ENCODE assay signal across 1 cellular context in the genomic region with DNA sequence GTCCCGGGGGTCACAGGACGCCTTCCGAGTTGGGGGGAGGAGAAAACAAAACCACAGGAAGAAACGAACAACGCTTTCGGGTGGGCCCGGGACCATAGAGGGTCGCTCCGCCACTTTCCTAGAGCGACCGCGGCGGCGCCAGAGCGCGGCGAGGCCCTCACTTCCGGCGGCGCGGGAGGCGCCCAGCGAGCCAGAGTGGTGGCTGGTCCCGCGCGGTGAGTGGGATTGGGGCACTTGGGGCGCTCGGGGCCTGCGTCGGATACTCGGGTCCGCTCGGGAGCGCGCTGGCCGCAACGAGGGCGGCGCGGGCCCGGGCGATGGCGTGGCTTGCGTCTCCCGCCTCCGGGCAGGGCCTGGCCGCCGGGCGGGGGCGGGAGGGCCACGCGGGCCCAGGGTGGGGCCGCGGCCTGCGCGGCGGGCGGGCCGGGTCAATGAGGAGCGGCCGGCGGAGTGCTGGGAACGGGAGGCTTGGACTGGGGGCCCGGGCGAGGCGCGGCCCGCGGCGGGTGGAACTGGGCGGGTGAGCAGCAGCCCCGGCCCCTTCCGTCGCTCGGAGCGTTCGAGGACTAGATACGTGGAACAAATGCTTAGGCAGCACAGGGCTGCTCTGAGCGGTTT.
TF ChIP-seq lines count a peak whose summit lies in the region.

Gene ZNF22, plus strand, starts transcription at position 160 of the 618 bp plus-strand sequence. CDS start 2,446 bp downstream, outside the sequence.

TF ChIP-seq in A549, 52 proteins besides CTCF, POLR2A, EP300 and RAD21 (continued from another document):
- TF ChIP-seq REST (IDR thresholded peaks at IDR 0.05), result no peak
- TF ChIP-seq, protein P1, sequence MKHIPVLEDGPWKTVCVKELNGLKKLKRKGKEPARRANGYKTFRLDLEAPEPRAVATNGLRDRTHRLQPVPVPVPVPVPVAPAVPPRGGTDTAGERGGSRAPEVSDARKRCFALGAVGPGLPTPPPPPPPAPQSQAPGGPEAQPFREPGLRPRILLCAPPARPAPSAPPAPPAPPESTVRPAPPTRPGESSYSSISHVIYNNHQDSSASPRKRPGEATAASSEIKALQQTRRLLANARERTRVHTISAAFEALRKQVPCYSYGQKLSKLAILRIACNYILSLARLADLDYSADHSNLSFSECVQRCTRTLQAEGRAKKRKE (CRISPR knock-in tag; IDR thresholded peaks at IDR 0.05; ENCODE audit: low read depth), result peak; percentile 54; the same call in 1 of the 2 replicates
- TF ChIP-seq JUN (IDR thresholded peaks at IDR 0.05), result peak in 1 of 2 experiments; percentile 64; a peak in 3 of 5 replicates
- no peak for TF ChIP-seq HMGXB4 (CRISPR knock-in tag; IDR thresholded peaks at IDR 0.05; ENCODE audit: borderline replicate concordance)
- no peak for TF ChIP-seq POLR2AphosphoS2 (conservative IDR thresholded peaks at IDR 0.05; ENCODE audit: low read length)
- TF ChIP-seq HOXB5 (CRISPR knock-in tag; IDR thresholded peaks at IDR 0.05), result peak; percentile 58
- TF ChIP-seq, protein P2, sequence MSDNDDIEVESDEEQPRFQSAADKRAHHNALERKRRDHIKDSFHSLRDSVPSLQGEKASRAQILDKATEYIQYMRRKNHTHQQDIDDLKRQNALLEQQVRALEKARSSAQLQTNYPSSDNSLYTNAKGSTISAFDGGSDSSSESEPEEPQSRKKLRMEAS (IDR thresholded peaks at IDR 0.05), result peak; percentile 89
